ENCODE assay signal across 16 cellular contexts in genomic region chr21:31929548-31929947, GRCh38. TPM values are rescaled to one million over a fixed set of nuclear protein-coding genes. Genes with fewer than 3 reads are reported as not detected.
DNase-seq lines count a peak whose midpoint lies in the region; ATAC-seq and TF ChIP-seq lines count a peak whose summit lies in the region.
"Had no signal": no experiment of that assay in that cellular context is flagged by ENCODE, and none has a peak within 500 bp of the region (broad histone marks: within the 10 kb centered on the region; RNA-seq: fewer than 3 reads in every experiment).

No MANE protein-coding gene starts in this region.

- H3K27me3 Mint-ChIP-seq in endothelial cell (ENCODE audit: unreplicated experiment): peaks cover 6% of the 10 kb centered on the region

- peak overlapping the region; percentile 13 for H3K4me3 ChIP-seq in neuron (ENCODE audit: low read length)
- H3K4me3 ChIP-seq: HAP-1, MG63, Peyer's patch had no signal

- ATAC-seq in HG02763 (IDR thresholded peaks at IDR 0.05; ENCODE audit: unreplicated experiment): no peak
- ATAC-seq in HG02870 (IDR thresholded peaks at IDR 0.05; ENCODE audit: unreplicated experiment): no peak
- ATAC-seq: CD8-positive, alpha-beta T cell had no signal

- peaks cover 15% of the 10 kb centered on the region for H3K4me1 Mint-ChIP-seq in endothelial cell (ENCODE audit: unreplicated experiment)

- H3K9me3 Mint-ChIP-seq in endothelial cell (ENCODE audit: unreplicated experiment): no peaks in the 10 kb centered on the region

- TF ChIP-seq CTCF in endothelial cell (IDR thresholded peaks at IDR 0.05; ENCODE audit: unreplicated experiment): no peak

- peaks cover 11% of the 10 kb centered on the region for H3K36me3 ChIP-seq in neuron (ENCODE audit: insufficient read depth, low read length)
- H3K36me3 ChIP-seq: MG63, Peyer's patch had no signal

- H3K27ac Mint-ChIP-seq in endothelial cell (ENCODE audit: unreplicated experiment): peak overlapping the region; percentile 68
- H3K27ac Mint-ChIP-seq: CD8-positive, alpha-beta T cell had no signal

- H3K4me1 ChIP-seq in neuron (ENCODE audit: insufficient read depth, low read length): peaks cover 31% of the 10 kb centered on the region
- H3K4me1 ChIP-seq: Peyer's patch had no signal

- no peak overlapping the region for H2AFZ ChIP-seq in neuron (ENCODE audit: low read depth, low read length)

- peaks cover 4% of the 10 kb centered on the region for H3K9me3 ChIP-seq in neuron (ENCODE audit: low read length)
- H3K9me3 ChIP-seq: HAP-1, Peyer's patch had no signal

- no peak overlapping the region for H3K4me3 Mint-ChIP-seq in endothelial cell (ENCODE audit: unreplicated experiment)
- H3K4me3 Mint-ChIP-seq: CD8-positive, alpha-beta T cell had no signal

- peaks cover 13% of the 10 kb centered on the region for H3K36me3 Mint-ChIP-seq in endothelial cell (ENCODE audit: low read depth, unreplicated experiment)
- H3K36me3 Mint-ChIP-seq: CD8-positive, alpha-beta T cell had no signal

- DNase-seq in DMS153 (lab: John Stamatoyannopoulos, UW): peak; percentile 33
- no peak for DNase-seq in DMS153 treated with DMSO at 0.1 percent for 48 hours (lab: John Stamatoyannopoulos, UW; ENCODE audit: unreplicated experiment)
- DNase-seq in NCI-H2227 treated with DMSO at 0.1 percent for 48 hours (lab: John Stamatoyannopoulos, UW): peak; percentile 20
- no peak for DNase-seq in endothelial cell (ENCODE audit: low spot score)
- DNase-seq in GDM1 (lab: John Stamatoyannopoulos, UW): no peak
- DNase-seq: CD8-positive, alpha-beta T cell; MG63; NCI-H1092 treated with DMSO at 0.1 percent for 48 hours; NCI-H1930; NCI-H748 treated with DMSO at 0.1 percent for 48 hours; Peyer's patch; Right ventricle myocardium superior had no signal

- H3K27me3 ChIP-seq in neuron (ENCODE audit: insufficient read depth, low read length): no peaks in the 10 kb centered on the region
- H3K27me3 ChIP-seq: MG63, Peyer's patch had no signal

RNA-seq across cellular contexts. Expression of gene HUNK, which starts 56.7 kb away (rescaled TPM):
- 19.3 TPM for total RNA-seq in endothelial cell (ENCODE audit: unreplicated experiment)
- total RNA-seq: CD8-positive, alpha-beta T cell had no signal

Comparison
In these comparisons a context has a peak if more than half of its experiments do, and no peak if none do; other contexts are left out.
1. DNase-seq: peak in DMS153 (single experiment) and NCI-H2227 treated with DMSO at 0.1 percent for 48 hours (single experiment); none in DMS153 treated with DMSO at 0.1 percent for 48 hours (single experiment), endothelial cell (single experiment) and GDM1 (single experiment).